In genomic region chr5:1815881-1816292, GRCh38 we compare ENCODE assay signal across 1 cellular context.
TF ChIP-seq lines count a peak whose summit lies in the region.

No MANE protein-coding gene starts in this region.

TF ChIP-seq in GM12878, 131 proteins besides CTCF, POLR2A, EP300 and RAD21 (continued from another document):
- TF ChIP-seq TCF7 (IDR thresholded peaks at IDR 0.05; ENCODE audit: borderline replicate concordance) (no peak), SIX5 (IDR thresholded peaks at IDR 0.05; ENCODE audit: low read depth, low read length, severe bottlenecking) (no peak), MTA3 (IDR thresholded peaks at IDR 0.05; ENCODE audit: borderline replicate concordance, low read length) (no peak), FOXM1 (IDR thresholded peaks at IDR 0.05; ENCODE audit: low read depth, low read length) (no peak), CBX5 (IDR thresholded peaks at IDR 0.05; ENCODE audit: low read depth) (no peak), GABPA (IDR thresholded peaks at IDR 0.05; ENCODE audit: low read depth) (no peak)
- TF ChIP-seq, protein P1, sequence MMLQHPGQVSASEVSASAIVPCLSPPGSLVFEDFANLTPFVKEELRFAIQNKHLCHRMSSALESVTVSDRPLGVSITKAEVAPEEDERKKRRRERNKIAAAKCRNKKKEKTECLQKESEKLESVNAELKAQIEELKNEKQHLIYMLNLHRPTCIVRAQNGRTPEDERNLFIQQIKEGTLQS (IDR thresholded peaks at IDR 0.05; ENCODE audit: borderline replicate concordance, extremely low read depth, low read depth, low read length) = no peak
